In the genomic region with DNA sequence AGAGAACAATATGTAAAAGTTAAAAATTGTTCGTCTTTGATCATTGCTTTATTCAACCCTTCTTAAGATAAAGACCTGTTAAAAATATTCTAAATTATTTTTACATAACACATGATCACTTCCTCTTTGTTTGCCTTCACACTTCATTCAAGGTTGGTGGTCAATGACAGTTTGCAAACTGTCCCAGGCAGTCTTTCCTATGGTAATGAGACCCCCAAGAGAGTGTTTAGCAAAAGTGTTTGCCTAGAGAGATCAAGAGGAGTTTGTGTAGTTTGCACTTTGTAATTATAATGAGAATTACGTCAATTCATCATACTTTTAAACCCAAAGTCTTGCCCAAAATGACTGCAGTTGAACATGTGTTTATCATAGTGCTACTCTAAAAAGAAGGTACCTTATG, we compare ENCODE assay signal across 29 cellular contexts.
"Had no signal": no experiment of that assay in that cellular context is flagged by ENCODE, and none has a peak within 500 bp of the region (broad histone marks: within the 10 kb centered on the region; RNA-seq: fewer than 3 reads in every experiment).

No MANE protein-coding gene starts in this region.

- H3K27me3 Mint-ChIP-seq: progenitor cell of endocrine pancreas; stimulated activated memory B cell treated with anti-CD40 and anti-IgM and Interleukin-4, amounts not matched to agents 10 μg/mL and 1 μg/mL and 100 μg/mL, for 72 hours; stimulated activated naive CD8-positive, alpha-beta T cell treated with anti-CD3 and anti-CD28 coated beads, Interleukin-15, amount 100 ng/mL, for 72 hours; type B pancreatic cell had no signal

- H3K4me2 ChIP-seq: neural progenitor cell had no signal

- H3K4me3 Mint-ChIP-seq: natural killer cell; nephron; neural progenitor cell; stimulated activated memory B cell treated with anti-CD40 and anti-IgM and Interleukin-4, amounts not matched to agents 10 μg/mL and 1 μg/mL and 100 μg/mL, for 72 hours; stimulated activated naive CD8-positive, alpha-beta T cell treated with anti-CD3 and anti-CD28 coated beads, Interleukin-15, amount 100 ng/mL, for 72 hours; type B pancreatic cell had no signal

- H3K4me3 ChIP-seq: neural progenitor cell, ovary, psoas muscle, right lobe of liver, sigmoid colon, suprapubic skin, testis, tibial artery, transverse colon, upper lobe of right lung, uterus had no signal

- H3K4me1 Mint-ChIP-seq: natural killer cell; nephron; neural progenitor cell; stimulated activated memory B cell treated with anti-CD40 and anti-IgM and Interleukin-4, amounts not matched to agents 10 μg/mL and 1 μg/mL and 100 μg/mL, for 72 hours; stimulated activated naive CD8-positive, alpha-beta T cell treated with anti-CD3 and anti-CD28 coated beads, Interleukin-15, amount 100 ng/mL, for 72 hours had no signal

- H3K27me3 ChIP-seq: neural progenitor cell, ovary, right lobe of liver, sigmoid colon, suprapubic skin, testis, tibial artery, transverse colon, upper lobe of right lung, uterus had no signal

- H2AFZ ChIP-seq: neural progenitor cell, parathyroid adenoma had no signal

- H3K27ac Mint-ChIP-seq: natural killer cell; nephron; neural progenitor cell; stimulated activated memory B cell treated with anti-CD40 and anti-IgM and Interleukin-4, amounts not matched to agents 10 μg/mL and 1 μg/mL and 100 μg/mL, for 72 hours; stimulated activated naive CD8-positive, alpha-beta T cell treated with anti-CD3 and anti-CD28 coated beads, Interleukin-15, amount 100 ng/mL, for 72 hours; type B pancreatic cell had no signal

- H3K4me1 ChIP-seq: neural progenitor cell, parathyroid adenoma, psoas muscle, right lobe of liver, sigmoid colon, testis, tibial artery, transverse colon, upper lobe of right lung, uterus had no signal

- ATAC-seq: natural killer cell; psoas muscle; right cardiac atrium; right lobe of liver; stimulated activated memory B cell treated with anti-CD40 and anti-IgM and Interleukin-4, amounts not matched to agents 10 μg/mL and 1 μg/mL and 100 μg/mL, for 72 hours; stimulated activated naive CD8-positive, alpha-beta T cell treated with anti-CD3 and anti-CD28 coated beads, Interleukin-15, amount 100 ng/mL, for 72 hours; stimulated activated naive CD8-positive, alpha-beta T cell treated with anti-CD3 and anti-CD28 coated beads, Interleukin-15, Interleukin-2, amounts not matched to agents 100 U/mL and 50 U/mL, for 24 hours; upper lobe of right lung had no signal

- H3K9ac ChIP-seq: neural progenitor cell, parathyroid adenoma had no signal

- H3K27ac ChIP-seq: neural progenitor cell, ovary, parathyroid adenoma, psoas muscle, right lobe of liver, sigmoid colon, suprapubic skin, testis, tibial artery, transverse colon, upper lobe of right lung, uterus had no signal

- H3K9me3 ChIP-seq: ovary, psoas muscle, right lobe of liver, suprapubic skin, testis, tibial artery, transverse colon, upper lobe of right lung, uterus had no signal

- H3K9me3 Mint-ChIP-seq: stimulated activated naive CD8-positive, alpha-beta T cell treated with anti-CD3 and anti-CD28 coated beads, Interleukin-15, amount 100 ng/mL, for 72 hours; type B pancreatic cell had no signal

- DNase-seq: natural killer cell; occipital lobe; ovary; posterior cingulate gyrus; psoas muscle; right cardiac atrium; right lobe of liver; sigmoid colon; small intestine; stimulated activated CD4-positive, alpha-beta T cell treated with anti-CD3 and anti-CD28 coated beads, Interleukin-15, amount 100 ng/mL, for 24 hours; stimulated activated CD4-positive, alpha-beta T cell treated with anti-CD3 and anti-CD28 coated beads, Interleukin-2, amount 100 ng/mL, for 24 hours; stimulated activated CD4-positive, alpha-beta T cell treated with anti-CD3 and anti-CD28 coated beads, Interleukin-2, amount 100 ng/mL, for 48 hours; stimulated activated CD4-positive, alpha-beta T cell treated with anti-CD3 and anti-CD28 coated beads, Interleukin-4, amount 100 ng/mL, for 24 hours; stimulated activated naive CD4-positive, alpha-beta T cell; stimulated activated naive CD8-positive, alpha-beta T cell treated with anti-CD3 and anti-CD28 coated beads, Interleukin-15, amount 100 ng/mL, for 72 hours; stimulated activated naive CD8-positive, alpha-beta T cell treated with anti-CD3 and anti-CD28 coated beads, Interleukin-15, Interleukin-2, amounts not matched to agents 100 U/mL and 50 U/mL, for 24 hours; substantia nigra; testis; tibial artery; transverse colon; upper lobe of right lung; uterus had no signal

- FAIRE-seq: small intestine had no signal

- H3K36me3 Mint-ChIP-seq: natural killer cell; neural progenitor cell; stimulated activated memory B cell treated with anti-CD40 and anti-IgM and Interleukin-4, amounts not matched to agents 10 μg/mL and 1 μg/mL and 100 μg/mL, for 72 hours; type B pancreatic cell had no signal

- H3K36me3 ChIP-seq: neural progenitor cell, ovary, right lobe of liver, sigmoid colon, suprapubic skin, tibial artery, transverse colon, upper lobe of right lung, uterus had no signal

- H3K79me2 ChIP-seq: parathyroid adenoma had no signal
